31 cellular contexts compared by ENCODE assay signal in the genomic region with DNA sequence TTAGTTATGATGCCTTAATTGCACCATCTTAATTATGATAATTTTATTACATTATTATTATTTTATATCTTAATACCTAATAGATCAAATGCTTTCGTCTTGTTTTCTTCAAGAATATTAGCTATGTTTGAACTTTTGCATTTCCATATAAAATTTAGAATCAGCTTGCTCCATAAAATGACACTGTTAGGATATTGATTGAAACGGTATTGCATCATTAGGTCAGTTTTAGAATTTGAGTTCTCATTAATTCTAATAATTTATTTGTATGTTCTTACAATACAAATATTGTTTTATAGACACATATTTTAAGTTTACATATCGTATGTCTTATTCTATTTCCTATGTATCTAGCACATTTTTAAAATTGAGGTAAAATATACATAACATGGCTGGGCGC. TPM values are rescaled to one million over a fixed set of nuclear protein-coding genes. Genes with fewer than 3 reads are reported as not detected.
"Had no signal": no experiment of that assay in that cellular context is flagged by ENCODE, and none has a peak within 500 bp of the region (broad histone marks: within the 10 kb centered on the region; RNA-seq: fewer than 3 reads in every experiment).

No MANE protein-coding gene starts in this region.

- H3K9me3 ChIP-seq: left ventricle myocardium inferior, neutrophil, right atrium auricular region, stomach, testis, thyroid gland, transverse colon, upper lobe of left lung, vagina had no signal

- H3K27ac ChIP-seq: left ventricle myocardium inferior, neural progenitor cell, neutrophil, right atrium auricular region, skin epidermis, stomach, testis, thyroid gland, transverse colon, upper lobe of left lung, vagina had no signal

- H3K4me3 ChIP-seq: left ventricle myocardium inferior, lung, neural progenitor cell, right atrium auricular region, skin epidermis, stomach, testis, thyroid gland, transverse colon, upper lobe of left lung, vagina had no signal

- H3K9ac ChIP-seq: neural progenitor cell had no signal

- H3K27me3 ChIP-seq: neural progenitor cell, neutrophil, right atrium auricular region, stomach, testis, thyroid gland, transverse colon, upper lobe of left lung, vagina had no signal

- H3K4me2 ChIP-seq: neural progenitor cell had no signal

- ATAC-seq: natural killer cell; sciatic nerve; stimulated activated naive B cell treated with anti-CD40 and anti-IgM and Interleukin-4, amounts not matched to agents 10 μg/mL and 1 μg/mL and 100 μg/mL, for 72 hours; stimulated activated naive CD8-positive, alpha-beta T cell treated with anti-CD3 and anti-CD28 coated beads, Interleukin-15, Interleukin-2, amounts not matched to agents 100 U/mL and 50 U/mL, for 24 hours had no signal

- H3K36me3 ChIP-seq: left ventricle myocardium inferior, neural progenitor cell, neutrophil, right atrium auricular region, thyroid gland, transverse colon, vagina had no signal

- H2AFZ ChIP-seq: neural progenitor cell had no signal

- DNase-seq: hypothalamus; immature natural killer cell; islet precursor cell; left ventricle myocardium inferior; mesendoderm; naive B cell; natural killer cell; nephron progenitor cell; occipital lobe; stimulated activated CD4-positive, alpha-beta T cell treated with anti-CD3 and anti-CD28 coated beads, Interleukin-12 subunit alpha, Interleukin-12 subunit beta, amount 100 ng/mL, for 4 hours; stimulated activated CD4-positive, alpha-beta T cell treated with anti-CD3 and anti-CD28 coated beads, Interleukin-15, amount 100 ng/mL, for 24 hours; stimulated activated CD4-positive, alpha-beta T cell treated with anti-CD3 and anti-CD28 coated beads, Interleukin-2, amount 100 ng/mL, for 24 hours; stimulated activated CD4-positive, alpha-beta T cell treated with anti-CD3 and anti-CD28 coated beads, Interleukin-4, amount 100 ng/mL, for 1 hour; stimulated activated naive B cell treated with anti-CD40 and anti-IgM and Interleukin-4, amounts not matched to agents 10 μg/mL and 1 μg/mL and 100 μg/mL, for 72 hours; stimulated activated naive CD8-positive, alpha-beta T cell treated with anti-CD3 and anti-CD28 coated beads, Interleukin-15, Interleukin-2, amounts not matched to agents 100 U/mL and 50 U/mL, for 24 hours; stomach; testis; thyroid gland; transverse colon; upper lobe of left lung had no signal

- H3K4me1 ChIP-seq: left ventricle myocardium inferior, neural progenitor cell, right atrium auricular region, stomach, testis, thyroid gland, transverse colon, upper lobe of left lung, vagina had no signal

RNA-seq across cellular contexts. Expression of gene FDXACB1, which starts 7.1 kb away (rescaled TPM):
- total RNA-seq: vagina had no signal

RNA-seq across cellular contexts. Expression of gene CRYAB, which starts 25.5 kb away (rescaled TPM):
- total RNA-seq: mononuclear cell, natural killer cell, progenitor cell of endocrine pancreas had no signal
- polyA plus RNA-seq: immature natural killer cell had no signal

RNA-seq across cellular contexts. Expression of gene HSPB2, which starts 26.5 kb away (rescaled TPM):
- total RNA-seq: mononuclear cell, natural killer cell, osteocyte, progenitor cell of endocrine pancreas, pulmonary artery endothelial cell, testis, vagina had no signal
- polyA plus RNA-seq: immature natural killer cell had no signal
